24 cellular contexts compared by ENCODE assay signal in genomic region chr6:20253021-20253420, GRCh38.
"Had no signal": no experiment of that assay in that cellular context is flagged by ENCODE, and none has a peak within 500 bp of the region (broad histone marks: within the 10 kb centered on the region; RNA-seq: fewer than 3 reads in every experiment).

No MANE protein-coding gene starts in this region.

- H3K27me3 ChIP-seq: ovary, sigmoid colon, spleen, testis, tibial artery, vagina had no signal

- DNase-seq: cerebellar nuclear complex; effector CD8-positive, alpha-beta T cell; endodermal cell; naive thymus-derived CD4-positive, alpha-beta T cell; occipital lobe; ovary; psoas muscle; sigmoid colon; spleen; stimulated activated CD4-positive, alpha-beta T cell treated with anti-CD3 and anti-CD28 coated beads, Interleukin-4, amount 100 ng/mL, for 4 hours; stimulated activated naive CD8-positive, alpha-beta T cell treated with anti-CD3 and anti-CD28 coated beads, Interleukin-15, Interleukin-2, amounts not matched to agents 100 U/mL and 50 U/mL, for 24 hours; substantia nigra; testis; tibial artery had no signal

- ATAC-seq: left lobe of liver; naive thymus-derived CD4-positive, alpha-beta T cell; psoas muscle; right cardiac atrium; stimulated activated memory B cell treated with anti-CD40 and anti-IgM and Interleukin-4, amounts not matched to agents 10 μg/mL and 1 μg/mL and 100 μg/mL, for 72 hours; stimulated activated naive CD8-positive, alpha-beta T cell treated with anti-CD3 and anti-CD28 coated beads, Interleukin-15, Interleukin-2, amounts not matched to agents 100 U/mL and 50 U/mL, for 24 hours had no signal

- H3K4me1 ChIP-seq: psoas muscle, sigmoid colon, spleen, testis, tibial artery, vagina had no signal

- H3K9me3 Mint-ChIP-seq: endodermal cell; memory B cell; stimulated activated memory B cell treated with anti-CD40 and anti-IgM and Interleukin-4, amounts not matched to agents 10 μg/mL and 1 μg/mL and 100 μg/mL, for 72 hours had no signal

- H3K9me3 ChIP-seq: ovary, psoas muscle, sigmoid colon, spleen, testis, tibial artery, vagina had no signal

- H3K27ac Mint-ChIP-seq: endodermal cell; memory B cell; naive thymus-derived CD4-positive, alpha-beta T cell; nephron; stimulated activated memory B cell treated with anti-CD40 and anti-IgM and Interleukin-4, amounts not matched to agents 10 μg/mL and 1 μg/mL and 100 μg/mL, for 72 hours had no signal

- H3K36me3 ChIP-seq: ovary, sigmoid colon, spleen, tibial artery, vagina had no signal

- H3K4me3 ChIP-seq: lung, ovary, psoas muscle, sigmoid colon, spleen, testis, tibial artery, vagina had no signal

- H3K27ac ChIP-seq: epithelial cell of prostate, ovary, psoas muscle, sigmoid colon, spleen, testis, tibial artery, vagina had no signal

- H3K36me3 Mint-ChIP-seq: memory B cell; naive thymus-derived CD4-positive, alpha-beta T cell; stimulated activated memory B cell treated with anti-CD40 and anti-IgM and Interleukin-4, amounts not matched to agents 10 μg/mL and 1 μg/mL and 100 μg/mL, for 72 hours had no signal

- H3K4me3 Mint-ChIP-seq: endodermal cell; memory B cell; naive thymus-derived CD4-positive, alpha-beta T cell; nephron; stimulated activated memory B cell treated with anti-CD40 and anti-IgM and Interleukin-4, amounts not matched to agents 10 μg/mL and 1 μg/mL and 100 μg/mL, for 72 hours had no signal

- H3K4me1 Mint-ChIP-seq: endodermal cell; memory B cell; naive thymus-derived CD4-positive, alpha-beta T cell; nephron; stimulated activated memory B cell treated with anti-CD40 and anti-IgM and Interleukin-4, amounts not matched to agents 10 μg/mL and 1 μg/mL and 100 μg/mL, for 72 hours had no signal

- FAIRE-seq: frontal cortex, keratinocyte had no signal
